ENCODE assay signal across 16 cellular contexts in genomic region chr9:1328341-1328740, GRCh38.
DNase-seq lines count a peak whose midpoint lies in the region; ATAC-seq, FAIRE-seq and TF ChIP-seq lines count a peak whose summit lies in the region.
"Had no signal": no experiment of that assay in that cellular context is flagged by ENCODE, and none has a peak within 500 bp of the region (broad histone marks: within the 10 kb centered on the region; RNA-seq: fewer than 3 reads in every experiment).

No MANE protein-coding gene starts in this region.

- H3K9me3 Mint-ChIP-seq in Caco-2 (ENCODE audit: unreplicated experiment), result no peaks in the 10 kb centered on the region
- H3K9me3 Mint-ChIP-seq: CD8-positive, alpha-beta memory T cell had no signal

- H3K27me3 ChIP-seq in HepG2 (ENCODE audit: control insufficient read depth in 1 of 2, insufficient read depth in 2 of 2, low read length in 2 of 2) (no peaks in the 10 kb centered on the region), right lobe of liver (no peaks in the 10 kb centered on the region), OCI-LY3 (ENCODE audit: low read depth, low read length) (no peaks in the 10 kb centered on the region), esophagus muscularis mucosa (no peaks in the 10 kb centered on the region), Caco-2 (replicated peaks; ENCODE audit: control insufficient read depth, insufficient read depth, low read length) (no peaks in the 10 kb centered on the region), right cardiac atrium (ENCODE audit: control insufficient read depth, insufficient read depth) (no peaks in the 10 kb centered on the region)

- POLR2A ChIA-PET in HepG2 (lab: Yijun Ruan, JAX), result no interaction called here
- POLR2A ChIA-PET in Caco-2 (lab: Charles Lee), result no interaction called here

- H2AFZ ChIP-seq in HepG2 (ENCODE audit: low read length) (no peak overlapping the region), OCI-LY3 (ENCODE audit: low read depth, low read length) (0 out of 2 replicates have a peak overlapping the region, but pooled peaks have one; percentile 32)
- H2AFZ ChIP-seq: GM23248 had no signal

- H3K27ac ChIP-seq in HepG2 (ENCODE audit: extremely low read length, insufficient read depth, low read length) (no peak overlapping the region), right lobe of liver (no peak overlapping the region), OCI-LY3 (ENCODE audit: low read length) (no peak overlapping the region), esophagus muscularis mucosa (replicated peaks in 1 of 4) (no peak overlapping the region), right cardiac atrium (ENCODE audit: low read length) (no peak overlapping the region)
- H3K27ac ChIP-seq: 22Rv1, GM23248 had no signal

- H3K4me3 Mint-ChIP-seq in Caco-2 (ENCODE audit: unreplicated experiment), result no peak overlapping the region
- H3K4me3 Mint-ChIP-seq: CD14-positive monocyte; CD8-positive, alpha-beta memory T cell; H9 had no signal

- peaks cover 4% of the 10 kb centered on the region for H3K27me3 Mint-ChIP-seq in Caco-2 (ENCODE audit: insufficient read depth, unreplicated experiment)

- H3K4me1 ChIP-seq in HepG2 (ENCODE audit: insufficient read depth, low read length) (no peaks in the 10 kb centered on the region), right lobe of liver (no peaks in the 10 kb centered on the region), OCI-LY3 (ENCODE audit: low read length) (no peaks in the 10 kb centered on the region), esophagus muscularis mucosa (no peaks in the 10 kb centered on the region), Caco-2 (no peaks in the 10 kb centered on the region), right cardiac atrium (ENCODE audit: control insufficient read depth, insufficient read depth, low read length) (no peaks in the 10 kb centered on the region)

- DNase-seq in HepG2 (ENCODE audit: low spot score) (no peak), right lobe of liver (no peak), esophagus muscularis mucosa (ENCODE audit: extremely low spot score) (peak; percentile 53), Caco-2 (no peak), right cardiac atrium (no peak)
- no peak for DNase-seq in stimulated activated naive CD4-positive, alpha-beta T cell (lab: John Stamatoyannopoulos, UW)
- DNase-seq: CD8-positive, alpha-beta memory T cell; DMS53; GF-D8; GM23248; H9; IMR-90 had no signal

- no peak overlapping the region for H3K4me3 ChIP-seq in HepG2 (replicated peaks in 1 of 3; ENCODE audit: insufficient read depth in 1 of 3, low read depth in 2 of 3, low read length in 3 of 3)
- no peak overlapping the region for H3K4me3 ChIP-seq in right lobe of liver
- no peak overlapping the region for H3K4me3 ChIP-seq in OCI-LY3 (ENCODE audit: low read length)
- H3K4me3 ChIP-seq in esophagus muscularis mucosa, result no peak overlapping the region
- no peak overlapping the region for H3K4me3 ChIP-seq in Caco-2 (ENCODE audit: low read depth, low read length)
- H3K4me3 ChIP-seq in right cardiac atrium (ENCODE audit: low read length), result no peak overlapping the region
- H3K4me3 ChIP-seq: GM23248 had no signal

- WGBS in HepG2 (ENCODE audit: low lambda C conversion rate), result 8% methylated on average over 4 of the region's 4 CpGs
- WGBS in right lobe of liver (ENCODE audit: insufficient coverage, low coverage, low lambda C conversion rate, missing lambda C conversion rate), result 60% methylated on average over 4 of the region's 4 CpGs
- WGBS in esophagus muscularis mucosa, result 77% methylated on average over 4 of the region's 4 CpGs
- WGBS in right cardiac atrium, result 71% methylated on average over 4 of the region's 4 CpGs

- BruUV-seq in HepG2 (replicated peaks; lab: Mats Ljungman, UMichigan), result no TSS peak
- no TSS peak for BruUV-seq in Caco-2 (replicated peaks; lab: Mats Ljungman, UMichigan)

- no peak for TF ChIP-seq RAD21 in HepG2 (CRISPR knock-in tag; IDR thresholded peaks at IDR 0.05)

- H3K36me3 Mint-ChIP-seq in Caco-2 (ENCODE audit: insufficient read depth, unreplicated experiment), result no peaks in the 10 kb centered on the region
- H3K36me3 Mint-ChIP-seq: CD14-positive monocyte; CD8-positive, alpha-beta memory T cell had no signal

- no peaks in the 10 kb centered on the region for H4K20me1 ChIP-seq in HepG2 (ENCODE audit: insufficient read depth, low read length)
- H4K20me1 ChIP-seq in OCI-LY3 (ENCODE audit: insufficient read depth, low read length), result no peaks in the 10 kb centered on the region

- H3K4me2 ChIP-seq in HepG2 (ENCODE audit: low read depth, low read length) (no peak overlapping the region), OCI-LY3 (ENCODE audit: low read length) (no peak overlapping the region)

- in situ Hi-C loops in HepG2 (cut with HindIII; ENCODE audit: extremely low pct_ligation_motif_present, low pct_unique_long_range_greater_than_20kb), result no loop called here

- TF ChIP-seq EP300 in HepG2 (IDR thresholded peaks at IDR 0.05; ENCODE audit: low read depth in 2 of 2, low read length in 2 of 2), result no peak
- TF ChIP-seq EP300 in HepG2 (CRISPR knock-in tag; IDR thresholded peaks at IDR 0.05; ENCODE audit: borderline replicate concordance), result no peak
- TF ChIP-seq EP300 in esophagus muscularis mucosa (IDR thresholded peaks at IDR 0.05), result no peak

- H3K9me3 ChIP-seq in HepG2 (ENCODE audit: low read length), result no peaks in the 10 kb centered on the region
- H3K9me3 ChIP-seq in right lobe of liver, result no peaks in the 10 kb centered on the region
- no peaks in the 10 kb centered on the region for H3K9me3 ChIP-seq in OCI-LY3 (ENCODE audit: insufficient read depth, low read length)
- no peaks in the 10 kb centered on the region for H3K9me3 ChIP-seq in esophagus muscularis mucosa
- no peaks in the 10 kb centered on the region for H3K9me3 ChIP-seq in Caco-2
- no peaks in the 10 kb centered on the region for H3K9me3 ChIP-seq in right cardiac atrium (ENCODE audit: control insufficient read depth, low read length)

- FAIRE-seq in HepG2 (lab: Jason Lieb, UNC), result no peak

- no peak for TF ChIP-seq POLR2A in HepG2 (IDR thresholded peaks at IDR 0.05; ENCODE audit: insufficient read depth in 1 of 2, low read depth in 2 of 2, low read length in 2 of 2)
- TF ChIP-seq POLR2A in right lobe of liver (IDR thresholded peaks at IDR 0.05), result no peak
- no peak for TF ChIP-seq POLR2A in esophagus muscularis mucosa (IDR thresholded peaks at IDR 0.05; ENCODE audit: low read depth)

- no peak for ATAC-seq in HepG2
- ATAC-seq in right lobe of liver, result no peak
- ATAC-seq in HG03342 (IDR thresholded peaks at IDR 0.05; ENCODE audit: unreplicated experiment), result no peak
- no peak for ATAC-seq in right cardiac atrium

- no peaks in the 10 kb centered on the region for H3K4me1 Mint-ChIP-seq in Caco-2 (ENCODE audit: low read depth, unreplicated experiment)
- H3K4me1 Mint-ChIP-seq: CD14-positive monocyte; CD8-positive, alpha-beta memory T cell; H9 had no signal

- intact Hi-C loops in HepG2 (cut with micrococcal nuclease; ENCODE audit: unreplicated experiment) (no loop called here), right lobe of liver (cut with DNase I) (no loop called here), esophagus muscularis mucosa (cut with DNase I) (loop anchor here (10.0 kb wide), 1 partner anchor 56 kb away; no protein-coding TSS in a partner anchor), Caco-2 (cut with micrococcal nuclease; ENCODE audit: unreplicated experiment) (no loop called here), right cardiac atrium (cut with DNase I) (no loop called here)

- H3K36me3 ChIP-seq in HepG2 (replicated peaks in 1 of 2; ENCODE audit: control insufficient read depth in 1 of 2, insufficient read depth in 2 of 2, low read length in 2 of 2) (no peaks in the 10 kb centered on the region), right lobe of liver (no peaks in the 10 kb centered on the region), OCI-LY3 (replicated peaks; ENCODE audit: low read depth, low read length) (no peaks in the 10 kb centered on the region), esophagus muscularis mucosa (no peaks in the 10 kb centered on the region), Caco-2 (ENCODE audit: control insufficient read depth, insufficient read depth, low read length) (no peaks in the 10 kb centered on the region)

- H3K9ac ChIP-seq in HepG2 (ENCODE audit: insufficient read depth, low read depth, low read length) (no peak overlapping the region), OCI-LY3 (ENCODE audit: low read length) (no peak overlapping the region)
- H3K9ac ChIP-seq: GM23248 had no signal

- H3K27ac Mint-ChIP-seq in Caco-2 (ENCODE audit: unreplicated experiment), result no peak overlapping the region
- H3K27ac Mint-ChIP-seq: CD14-positive monocyte; CD8-positive, alpha-beta memory T cell; H9 had no signal

- TF ChIP-seq CTCF in HepG2 (CRISPR knock-in tag; IDR thresholded peaks at IDR 0.05) (no peak), right lobe of liver (IDR thresholded peaks at IDR 0.05) (no peak), OCI-LY3 (IDR thresholded peaks at IDR 0.05; ENCODE audit: low read depth, low read length) (no peak), esophagus muscularis mucosa (IDR thresholded peaks at IDR 0.05) (no peak), Caco-2 (IDR thresholded peaks at IDR 0.05; ENCODE audit: insufficient read depth in 1 of 2, low read depth in 1 of 2, low read length in 1 of 2, severe bottlenecking in 1 of 2, unreplicated experiment in 1 of 2) (no peak)

- CTCF ChIA-PET in HepG2 (lab: Yijun Ruan, JAX; ENCODE audit: low intra/inter-chr PET ratio, low total read pairs) (no interaction called here), Caco-2 (lab: Charles Lee) (no interaction called here)

- H3K79me2 ChIP-seq in HepG2 (ENCODE audit: insufficient read depth, low read length), result no peaks in the 10 kb centered on the region
- no peaks in the 10 kb centered on the region for H3K79me2 ChIP-seq in OCI-LY3 (ENCODE audit: low read length)

TF ChIP-seq in HepG2, 621 proteins besides CTCF, POLR2A, EP300 and RAD21:
- no peak for TF ChIP-seq GABPA (IDR thresholded peaks at IDR 0.05; ENCODE audit: low read depth, low read length)
- TF ChIP-seq GABPA (CRISPR knock-in tag; IDR thresholded peaks at IDR 0.05; ENCODE audit: low read depth), result peak; percentile 38; the same call in 1 of the 2 replicates
- peak; percentile 33; the same call in 1 of the 2 replicates for TF ChIP-seq NR2C2 (CRISPR knock-in tag; IDR thresholded peaks at IDR 0.05; ENCODE audit: borderline replicate concordance)
- no peak for TF ChIP-seq ZNF558 (CRISPR knock-in tag; IDR thresholded peaks at IDR 0.05; ENCODE audit: borderline replicate concordance)
TF ChIP-seq in HepG2: peak in this region for 2.
